Comparison of ENCODE assay signal across 18 cellular contexts in the genomic region with DNA sequence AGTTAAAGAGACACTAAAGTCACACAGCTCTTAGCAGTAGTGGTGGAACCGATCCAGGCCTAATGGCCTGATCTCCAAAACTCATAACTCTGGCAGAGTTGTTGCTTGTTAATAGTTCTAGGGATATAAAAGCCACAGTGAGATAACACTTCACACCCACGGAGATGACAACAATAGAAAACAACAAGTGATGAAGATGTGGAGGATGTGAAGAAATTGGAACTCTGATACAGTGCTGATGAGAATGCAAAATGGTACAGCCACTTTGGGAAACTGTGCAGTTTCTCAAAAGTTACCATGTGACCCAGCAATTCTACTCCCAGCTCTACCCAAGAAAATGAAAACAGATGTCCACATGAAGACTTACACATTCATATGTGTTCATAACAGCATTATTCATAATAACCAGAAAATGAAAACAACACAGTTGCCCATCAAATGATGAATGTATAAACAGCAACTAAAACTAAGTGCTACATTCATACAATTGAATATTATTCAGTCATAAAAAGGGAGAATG. TPM values are rescaled to one million over a fixed set of nuclear protein-coding genes. Genes with fewer than 3 reads are reported as not detected.
DNase-seq lines count a peak whose midpoint lies in the region; ATAC-seq, FAIRE-seq and TF ChIP-seq lines count a peak whose summit lies in the region.
"Had no signal": no experiment of that assay in that cellular context is flagged by ENCODE, and none has a peak within 500 bp of the region (broad histone marks: within the 10 kb centered on the region; RNA-seq: fewer than 3 reads in every experiment).

No MANE protein-coding gene starts in this region.

- no peaks in the 10 kb centered on the region for H3K27me3 ChIP-seq in GM23248 (replicated peaks; ENCODE audit: insufficient read depth)
- H3K27me3 ChIP-seq: hepatocyte had no signal

- no peak overlapping the region for H2AFZ ChIP-seq in GM23248
- H2AFZ ChIP-seq: hepatocyte had no signal

- POLR2A ChIA-PET in activated naive CD8-positive, alpha-beta T cell treated with anti-CD3 and anti-CD28 coated beads, Interleukin-2, amount 10 ng/mL, durations not matched to agents 7 days and 5 days (lab: Charles Lee): interaction anchor here (0.7 to 1.2 kb wide), 3 partner anchors 12 to 72 kb away, joined by 3 to 6 read pairs (median 3); no protein-coding TSS in a partner anchor
- POLR2A ChIA-PET in WTC11 (lab: Charles Lee): no interaction called here

- intact Hi-C loops in activated CD4-positive, alpha-beta T cell treated with anti-CD3 and anti-CD28 coated beads, Interleukin-2, amount 10 ng/mL, durations not matched to agents 24 days and 14 days (cut with micrococcal nuclease): no loop called here

- H3K27ac Mint-ChIP-seq in activated CD4-positive, alpha-beta T cell treated with anti-CD3 and anti-CD28 coated beads, Interleukin-2, amount 10 ng/mL, durations not matched to agents 24 days and 14 days: peak overlapping the region; percentile 87
- peak overlapping the region; percentile 65 for H3K27ac Mint-ChIP-seq in activated naive CD8-positive, alpha-beta T cell treated with anti-CD3 and anti-CD28 coated beads, Interleukin-2, amount 10 ng/mL, durations not matched to agents 7 days and 5 days
- H3K27ac Mint-ChIP-seq in naive B cell (peak overlapping the region; percentile 26 to 94 (median 87)), WTC11 (no peak overlapping the region; the same call in 1 of the 2 replicates)

- H3K4me3 Mint-ChIP-seq in activated CD4-positive, alpha-beta T cell treated with anti-CD3 and anti-CD28 coated beads, Interleukin-2, amount 10 ng/mL, durations not matched to agents 24 days and 14 days: peak overlapping the region; percentile 5
- no peak overlapping the region for H3K4me3 Mint-ChIP-seq in activated naive CD8-positive, alpha-beta T cell treated with anti-CD3 and anti-CD28 coated beads, Interleukin-2, amount 10 ng/mL, durations not matched to agents 7 days and 5 days
- H3K4me3 Mint-ChIP-seq in naive B cell (peak overlapping the region in 1 of 8 donors; percentile 1), WTC11 (no peak overlapping the region)

- H3K27ac ChIP-seq in GM23248: no peak overlapping the region
- H3K27ac ChIP-seq: hepatocyte had no signal

- no peak overlapping the region for H3K9ac ChIP-seq in GM23248

- H3K36me3 ChIP-seq in GM23248 (ENCODE audit: low read depth): no peaks in the 10 kb centered on the region

- in situ Hi-C loops in GM23248 (cut with MboI): loop anchor here (25.0 kb wide), 1 partner anchor 267 kb away; no protein-coding TSS in a partner anchor

- H4K20me1 ChIP-seq in GM23248 (ENCODE audit: insufficient read depth): no peaks in the 10 kb centered on the region

- no peak overlapping the region for H3K4me3 ChIP-seq in GM23248
- H3K4me3 ChIP-seq: HAP-1, hepatocyte had no signal

- no peaks in the 10 kb centered on the region for H3K9me3 ChIP-seq in GM23248 (ENCODE audit: low read depth)
- H3K9me3 ChIP-seq: HAP-1 had no signal

- 0 out of 2 replicates have a peak, but pooled peaks cover 4% of the 10 kb centered on the region for H3K4me1 ChIP-seq in GM23248 (ENCODE audit: insufficient read depth)

- CTCF ChIA-PET in WTC11 (lab: Charles Lee): interaction anchor here (0.8 to 1.5 kb wide), 3 partner anchors 21 to 72 kb away, joined by 3 to 7 read pairs (median 7); no protein-coding TSS in a partner anchor

- no peak for FAIRE-seq in D721Med (lab: Jason Lieb, UNC)
- FAIRE-seq: A204.1, astrocyte, colon, GM12892 had no signal

- no peaks in the 10 kb centered on the region for H3K9me2 ChIP-seq in GM23248 (ENCODE audit: insufficient read depth)

- WGBS in GM23248 (ENCODE audit: low coverage in 1 of 2, low lambda C conversion rate in 2 of 2, missing lambda C conversion rate in 2 of 2), 2 experiments: 12 to 18% methylated on average over 2 of the region's 2 CpGs

- 0 out of 2 replicates have a peak, but pooled peaks cover 7% of the 10 kb centered on the region for H3F3A ChIP-seq in GM23248 (ENCODE audit: insufficient read depth)

- ATAC-seq in activated naive CD8-positive, alpha-beta T cell treated with anti-CD3 and anti-CD28 coated beads, Interleukin-2, amount 10 ng/mL, durations not matched to agents 7 days and 5 days (ENCODE audit: low read depth): no peak
- ATAC-seq in naive B cell (ENCODE audit: low read depth in 2 of 2) (no peak), WTC11 (no peak)

- DNase-seq in activated CD4-positive, alpha-beta T cell treated with anti-CD3 and anti-CD28 coated beads, Interleukin-2, amount 10 ng/mL, durations not matched to agents 24 days and 14 days: no peak
- DNase-seq in activated CD4-positive, alpha-beta T cell treated with anti-CD3 and anti-CD28 coated beads, Interleukin-2, amount 50 U/mL, for 48 hours: no peak
- DNase-seq in GM23248: peak; percentile 7
- DNase-seq in activated naive CD8-positive, alpha-beta T cell treated with anti-CD3 and anti-CD28 coated beads, Interleukin-2, amount 10 ng/mL, durations not matched to agents 7 days and 5 days: no peak
- no peak for DNase-seq in naive B cell
- no peak for DNase-seq in D721Med (ENCODE audit: insufficient read length, low spot score)
- no peak for DNase-seq in hepatic stellate cell (ENCODE audit: low spot score)
- DNase-seq in WTC11 (ENCODE audit: low spot score): no peak
- DNase-seq: activated CD8-positive, alpha-beta memory T cell treated with anti-CD3 and anti-CD28 coated beads, Interleukin-2, amount 50 U/mL, for 48 hours; NCI-H2029 treated with DMSO at 0.1 percent for 48 hours; NCI-H510A treated with DMSO at 0.1 percent for 48 hours; stimulated activated naive CD4-positive, alpha-beta T cell treated with Interleukin-2 at 50 U/mL for 16 hours had no signal

- H3K27me3 Mint-ChIP-seq in activated CD4-positive, alpha-beta T cell treated with anti-CD3 and anti-CD28 coated beads, Interleukin-2, amount 10 ng/mL, durations not matched to agents 24 days and 14 days: no peaks in the 10 kb centered on the region
- no peaks in the 10 kb centered on the region for H3K27me3 Mint-ChIP-seq in activated naive CD8-positive, alpha-beta T cell treated with anti-CD3 and anti-CD28 coated beads, Interleukin-2, amount 10 ng/mL, durations not matched to agents 7 days and 5 days
- no peaks in the 10 kb centered on the region for H3K27me3 Mint-ChIP-seq in naive B cell
- peaks cover 20% of the 10 kb centered on the region for H3K27me3 Mint-ChIP-seq in WTC11 (ENCODE audit: low read depth)

- H3K4me2 ChIP-seq in GM23248 (ENCODE audit: unreplicated experiment): no peak overlapping the region
- H3K4me2 ChIP-seq: hepatocyte had no signal

- peaks cover 19% of the 10 kb centered on the region for H3K79me2 ChIP-seq in GM23248 (ENCODE audit: insufficient read depth)

- H3K36me3 Mint-ChIP-seq in activated CD4-positive, alpha-beta T cell treated with anti-CD3 and anti-CD28 coated beads, Interleukin-2, amount 10 ng/mL, durations not matched to agents 24 days and 14 days (ENCODE audit: low read depth): peaks cover 24% of the 10 kb centered on the region
- H3K36me3 Mint-ChIP-seq in activated naive CD8-positive, alpha-beta T cell treated with anti-CD3 and anti-CD28 coated beads, Interleukin-2, amount 10 ng/mL, durations not matched to agents 7 days and 5 days: peaks cover 6% of the 10 kb centered on the region
- H3K36me3 Mint-ChIP-seq in naive B cell (no peaks in the 10 kb centered on the region), WTC11 (no peaks in the 10 kb centered on the region)

- TF ChIP-seq CTCF in D721Med (IDR thresholded peaks at IDR 0.05; ENCODE audit: insufficient read depth, missing control alignments) (no peak), WTC11 (IDR thresholded peaks at IDR 0.05) (no peak)

- H3K9me3 Mint-ChIP-seq in activated CD4-positive, alpha-beta T cell treated with anti-CD3 and anti-CD28 coated beads, Interleukin-2, amount 10 ng/mL, durations not matched to agents 24 days and 14 days: no peaks in the 10 kb centered on the region
- H3K9me3 Mint-ChIP-seq in activated naive CD8-positive, alpha-beta T cell treated with anti-CD3 and anti-CD28 coated beads, Interleukin-2, amount 10 ng/mL, durations not matched to agents 7 days and 5 days: no peaks in the 10 kb centered on the region
- H3K9me3 Mint-ChIP-seq in naive B cell: no peaks in the 10 kb centered on the region
- no peaks in the 10 kb centered on the region for H3K9me3 Mint-ChIP-seq in WTC11

- H3K4me1 Mint-ChIP-seq in activated CD4-positive, alpha-beta T cell treated with anti-CD3 and anti-CD28 coated beads, Interleukin-2, amount 10 ng/mL, durations not matched to agents 24 days and 14 days: peaks cover 66% of the 10 kb centered on the region
- peaks cover 59% of the 10 kb centered on the region for H3K4me1 Mint-ChIP-seq in activated naive CD8-positive, alpha-beta T cell treated with anti-CD3 and anti-CD28 coated beads, Interleukin-2, amount 10 ng/mL, durations not matched to agents 7 days and 5 days
- H3K4me1 Mint-ChIP-seq in naive B cell (peaks cover 58 to 83% (median 80%) of the 10 kb centered on the region in 3 donors), WTC11 (peaks cover 30% of the 10 kb centered on the region)

TF ChIP-seq in WTC11, 78 proteins besides CTCF, POLR2A, EP300 and RAD21:
- TF ChIP-seq ZNF219 (CRISPR knock-in tag; IDR thresholded peaks at IDR 0.05; ENCODE audit: borderline replicate concordance): no peak
- no peak for TF ChIP-seq ZNF416 (CRISPR knock-in tag; IDR thresholded peaks at IDR 0.05)
- TF ChIP-seq, protein P1, sequence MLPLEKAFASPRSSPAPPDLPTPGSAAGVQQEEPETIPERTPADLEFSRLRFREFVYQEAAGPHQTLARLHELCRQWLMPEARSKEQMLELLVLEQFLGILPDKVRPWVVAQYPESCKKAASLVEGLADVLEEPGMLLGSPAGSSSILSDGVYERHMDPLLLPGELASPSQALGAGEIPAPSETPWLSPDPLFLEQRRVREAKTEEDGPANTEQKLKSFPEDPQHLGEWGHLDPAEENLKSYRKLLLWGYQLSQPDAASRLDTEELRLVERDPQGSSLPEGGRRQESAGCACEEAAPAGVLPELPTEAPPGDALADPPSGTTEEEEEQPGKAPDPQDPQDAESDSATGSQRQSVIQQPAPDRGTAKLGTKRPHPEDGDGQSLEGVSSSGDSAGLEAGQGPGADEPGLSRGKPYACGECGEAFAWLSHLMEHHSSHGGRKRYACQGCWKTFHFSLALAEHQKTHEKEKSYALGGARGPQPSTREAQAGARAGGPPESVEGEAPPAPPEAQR (CRISPR knock-in tag; IDR thresholded peaks at IDR 0.05): no peak
- TF ChIP-seq RELA (CRISPR knock-in tag; IDR thresholded peaks at IDR 0.05; ENCODE audit: borderline replicate concordance): no peak

RNA-seq across cellular contexts. Expression of gene CMTM7, which starts 3.9 kb away (rescaled TPM):
- 45.0 and 46.3 TPM in 2 replicates for total RNA-seq in activated CD4-positive, alpha-beta T cell treated with anti-CD3 and anti-CD28 coated beads, Interleukin-2, amount 10 ng/mL, durations not matched to agents 24 days and 14 days
- 6.3 and 7.1 TPM in 2 replicates for total RNA-seq in GM23248 (2014; rRNA removed; shearing (Covaris generic))
- polyA plus RNA-seq in GM23248 (2016; fragmentation: Nextera tagmentation; extraction: Ambion mirVana) (21.5 and 23.0 TPM in 2 replicates), naive B cell (ENCODE audit: low read depth in 6 of 6) (100 to 1,000 TPM in 2 of 6 donors, 10 to 100 TPM in 4; 56.8 to 116 (median 73.3) TPM)
- total RNA-seq in activated naive CD8-positive, alpha-beta T cell treated with anti-CD3 and anti-CD28 coated beads, Interleukin-2, amount 10 ng/mL, durations not matched to agents 7 days and 5 days: 10 to 100 TPM; 45.3 to 49.0 TPM
- total RNA-seq in WTC11 (2021): 19.9 to 24.0 TPM (median 23.4 TPM) in 3 replicates
